In the genomic region with DNA sequence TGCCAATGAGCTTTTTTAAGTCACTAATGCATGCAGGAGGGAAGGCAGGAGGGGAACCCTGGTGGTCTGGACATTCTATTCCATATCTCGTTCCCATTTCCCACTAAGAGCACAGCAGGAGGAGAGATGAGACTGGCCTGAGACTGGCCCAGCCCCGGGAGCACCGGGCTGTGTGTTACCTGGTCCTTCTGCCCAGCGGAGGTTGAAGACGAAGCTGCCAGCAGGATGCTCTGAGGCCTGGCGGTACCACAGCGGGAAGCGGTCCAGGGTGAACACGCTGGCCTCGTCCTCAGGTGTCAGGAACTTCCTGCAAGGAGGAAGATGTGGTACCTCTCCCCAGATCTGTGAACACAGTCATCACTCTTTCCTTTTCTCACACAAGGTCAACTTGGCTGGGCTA, we compare ENCODE assay signal across 1 cellular context.
TF ChIP-seq lines count a peak whose summit lies in the region.

No MANE protein-coding gene starts in this region.

TF ChIP-seq in WTC11, 78 proteins besides CTCF, POLR2A, EP300 and RAD21 (continued from another document):
- TF ChIP-seq, protein P1, sequence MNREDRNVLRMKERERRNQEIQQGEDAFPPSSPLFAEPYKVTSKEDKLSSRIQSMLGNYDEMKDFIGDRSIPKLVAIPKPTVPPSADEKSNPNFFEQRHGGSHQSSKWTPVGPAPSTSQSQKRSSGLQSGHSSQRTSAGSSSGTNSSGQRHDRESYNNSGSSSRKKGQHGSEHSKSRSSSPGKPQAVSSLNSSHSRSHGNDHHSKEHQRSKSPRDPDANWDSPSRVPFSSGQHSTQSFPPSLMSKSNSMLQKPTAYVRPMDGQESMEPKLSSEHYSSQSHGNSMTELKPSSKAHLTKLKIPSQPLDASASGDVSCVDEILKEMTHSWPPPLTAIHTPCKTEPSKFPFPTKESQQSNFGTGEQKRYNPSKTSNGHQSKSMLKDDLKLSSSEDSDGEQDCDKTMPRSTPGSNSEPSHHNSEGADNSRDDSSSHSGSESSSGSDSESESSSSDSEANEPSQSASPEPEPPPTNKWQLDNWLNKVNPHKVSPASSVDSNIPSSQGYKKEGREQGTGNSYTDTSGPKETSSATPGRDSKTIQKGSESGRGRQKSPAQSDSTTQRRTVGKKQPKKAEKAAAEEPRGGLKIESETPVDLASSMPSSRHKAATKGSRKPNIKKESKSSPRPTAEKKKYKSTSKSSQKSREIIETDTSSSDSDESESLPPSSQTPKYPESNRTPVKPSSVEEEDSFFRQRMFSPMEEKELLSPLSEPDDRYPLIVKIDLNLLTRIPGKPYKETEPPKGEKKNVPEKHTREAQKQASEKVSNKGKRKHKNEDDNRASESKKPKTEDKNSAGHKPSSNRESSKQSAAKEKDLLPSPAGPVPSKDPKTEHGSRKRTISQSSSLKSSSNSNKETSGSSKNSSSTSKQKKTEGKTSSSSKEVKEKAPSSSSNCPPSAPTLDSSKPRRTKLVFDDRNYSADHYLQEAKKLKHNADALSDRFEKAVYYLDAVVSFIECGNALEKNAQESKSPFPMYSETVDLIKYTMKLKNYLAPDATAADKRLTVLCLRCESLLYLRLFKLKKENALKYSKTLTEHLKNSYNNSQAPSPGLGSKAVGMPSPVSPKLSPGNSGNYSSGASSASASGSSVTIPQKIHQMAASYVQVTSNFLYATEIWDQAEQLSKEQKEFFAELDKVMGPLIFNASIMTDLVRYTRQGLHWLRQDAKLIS (CRISPR knock-in tag; IDR thresholded peaks at IDR 0.05; ENCODE audit: borderline replicate concordance) = no peak
- TF ChIP-seq NFE2L1 (CRISPR knock-in tag; IDR thresholded peaks at IDR 0.05) (no peak), MXD4 (CRISPR knock-in tag; IDR thresholded peaks at IDR 0.05; ENCODE audit: borderline replicate concordance) (no peak), CREM (CRISPR knock-in tag; IDR thresholded peaks at IDR 0.05) (no peak), RELA (CRISPR knock-in tag; IDR thresholded peaks at IDR 0.05; ENCODE audit: borderline replicate concordance) (no peak)
- TF ChIP-seq, protein P2, sequence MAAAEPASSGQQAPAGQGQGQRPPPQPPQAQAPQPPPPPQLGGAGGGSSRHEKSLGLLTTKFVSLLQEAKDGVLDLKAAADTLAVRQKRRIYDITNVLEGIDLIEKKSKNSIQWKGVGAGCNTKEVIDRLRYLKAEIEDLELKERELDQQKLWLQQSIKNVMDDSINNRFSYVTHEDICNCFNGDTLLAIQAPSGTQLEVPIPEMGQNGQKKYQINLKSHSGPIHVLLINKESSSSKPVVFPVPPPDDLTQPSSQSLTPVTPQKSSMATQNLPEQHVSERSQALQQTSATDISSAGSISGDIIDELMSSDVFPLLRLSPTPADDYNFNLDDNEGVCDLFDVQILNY (CRISPR knock-in tag; IDR thresholded peaks at IDR 0.05) = no peak
